In the genomic region with DNA sequence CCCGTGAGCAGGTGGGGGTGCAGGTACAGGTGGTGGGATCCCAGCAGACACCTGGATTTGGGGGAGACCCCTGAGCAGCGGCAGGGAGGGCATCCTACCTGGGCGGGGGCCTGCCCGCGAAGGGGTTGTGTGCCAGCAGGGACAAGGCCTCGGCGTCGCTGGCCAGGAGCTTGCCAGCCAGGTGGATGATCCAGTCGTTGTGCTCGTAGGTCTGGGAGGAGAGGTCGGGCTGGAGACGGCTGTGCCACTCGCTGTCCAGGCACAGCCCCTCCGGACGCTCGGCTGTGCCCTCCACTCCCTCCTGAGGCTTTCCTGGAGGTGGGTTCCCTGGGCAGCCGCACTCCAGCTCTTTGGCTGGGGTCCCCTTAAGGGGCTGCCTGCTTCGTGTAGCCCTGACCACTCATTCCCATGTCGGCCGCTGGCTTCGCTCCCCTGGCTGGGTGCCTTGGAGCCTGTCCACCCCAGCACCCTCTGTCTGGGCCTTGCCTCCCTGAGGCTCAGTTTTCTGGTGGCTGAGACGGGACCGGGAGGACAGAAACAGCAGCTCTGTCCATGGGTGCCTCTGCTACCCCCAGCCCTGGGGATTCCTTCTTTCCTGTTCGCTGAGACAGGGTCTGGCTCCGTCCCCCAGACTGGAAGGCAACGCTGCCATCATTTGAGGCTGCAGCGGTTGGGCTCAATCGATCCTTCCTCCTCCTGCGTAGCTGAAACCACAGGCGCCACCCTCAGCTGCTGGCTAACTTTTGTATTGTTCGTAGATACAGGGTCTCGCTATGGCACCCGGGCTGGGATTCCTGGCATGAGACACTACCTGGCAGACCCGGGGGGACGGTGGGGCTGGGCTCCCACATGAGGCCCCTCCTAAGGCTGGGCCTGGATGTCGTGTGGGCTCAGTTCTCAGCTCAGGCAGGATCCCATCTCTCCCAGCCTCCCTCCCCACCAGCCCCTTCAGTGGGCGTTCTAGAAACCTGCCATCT, we compare ENCODE assay signal across 31 cellular contexts.
DNase-seq lines count a peak whose midpoint lies in the region; ATAC-seq, FAIRE-seq and TF ChIP-seq lines count a peak whose summit lies in the region.
"Had no signal": no experiment of that assay in that cellular context is flagged by ENCODE, and none has a peak within 500 bp of the region (broad histone marks: within the 10 kb centered on the region; RNA-seq: fewer than 3 reads in every experiment).

No MANE protein-coding gene starts in this region.

- no TSS peak for BruUV-seq in Calu3 (replicated peaks; lab: Mats Ljungman, UMichigan)

- DNase-seq in Right ventricle myocardium superior: peak; percentile 26
- no peak for DNase-seq in right atrium auricular region (ENCODE audit: low spot score)
- no peak for DNase-seq in endodermal cell
- peak; percentile 54 for DNase-seq in kidney
- peak; percentile 58 for DNase-seq in spleen
- DNase-seq in SK-N-DZ (ENCODE audit: low spot score): no peak
- no peak for DNase-seq in Calu3
- DNase-seq: AML-193; Caco-2; CD8-positive, alpha-beta T cell; DMS 273 treated with DMSO at 0.1 percent for 48 hours; DMS79; GF-D8; GOT3; NCI-H1048; NCI-H1417 treated with DMSO at 0.1 percent for 48 hours; NCI-H1694 treated with DMSO at 0.1 percent for 48 hours; NCI-H2081; NCI-H2171; NCI-H226; NCI-H510A; NCI-H69; RPMI8226; SHP77 treated with DMSO at 0.1 percent for 48 hours had no signal

- H3K27ac Mint-ChIP-seq in endodermal cell: peak overlapping the region; percentile 61
- no peak overlapping the region for H3K27ac Mint-ChIP-seq in Calu3 (ENCODE audit: unreplicated experiment)
- H3K27ac Mint-ChIP-seq: CD8-positive, alpha-beta T cell; IgD-negative memory B cell had no signal

- H3K36me3 Mint-ChIP-seq in endodermal cell (ENCODE audit: low read depth): peaks cover 4% of the 10 kb centered on the region
- no peaks in the 10 kb centered on the region for H3K36me3 Mint-ChIP-seq in Calu3 (ENCODE audit: insufficient read depth, unreplicated experiment)

- WGBS in endodermal cell (ENCODE audit: insufficient coverage in 1 of 2, insufficient read length in 1 of 2), 2 experiments: 93 to 98% methylated on average over 25 to 37 of the region's 37 CpGs
- WGBS in spleen, 5 donors: 92 to 96% (median 95%) methylated on average over 32 to 37 of the region's 37 CpGs

- H3K9ac ChIP-seq in endodermal cell (ENCODE audit: extremely low read depth, low read length, poor library complexity, severe bottlenecking) (no peak overlapping the region), kidney (ENCODE audit: low read length in 2 of 2) (no peak overlapping the region)

- H3K27me3 Mint-ChIP-seq in endodermal cell (ENCODE audit: insufficient read depth): no peaks in the 10 kb centered on the region
- H3K27me3 Mint-ChIP-seq in Calu3 (ENCODE audit: unreplicated experiment): no peaks in the 10 kb centered on the region

- H3K9me3 ChIP-seq in right atrium auricular region (no peaks in the 10 kb centered on the region), endodermal cell (ENCODE audit: control insufficient read depth, low read length) (no peaks in the 10 kb centered on the region), kidney (ENCODE audit: control insufficient read depth in 1 of 2, low read length in 2 of 2) (no peaks in the 10 kb centered on the region), spleen (no peaks in the 10 kb centered on the region)
- H3K9me3 ChIP-seq: Caco-2, HAP-1 had no signal

- H3K27me3 ChIP-seq in right atrium auricular region (no peaks in the 10 kb centered on the region), endodermal cell (ENCODE audit: control insufficient read depth, insufficient read depth, low read length, poor library complexity, severe bottlenecking) (no peaks in the 10 kb centered on the region), spleen (replicated peaks in 1 of 7) (no peaks in the 10 kb centered on the region)

- H3K27ac ChIP-seq in right atrium auricular region (no peak overlapping the region), endodermal cell (ENCODE audit: low read depth, low read length) (no peak overlapping the region), kidney (ENCODE audit: low read depth in 2 of 2, low read length in 2 of 2) (no peak overlapping the region), spleen (no peak overlapping the region)
- H3K27ac ChIP-seq: C4-2B, SK-N-MC had no signal

- no peak for TF ChIP-seq CTCF in right atrium auricular region (IDR thresholded peaks at IDR 0.05)
- no peak for TF ChIP-seq CTCF in endodermal cell (conservative IDR thresholded peaks at IDR 0.05)
- TF ChIP-seq CTCF in kidney (IDR thresholded peaks at IDR 0.05; ENCODE audit: borderline replicate concordance, extremely low read depth, insufficient read depth): no peak
- no peak for TF ChIP-seq CTCF in spleen (IDR thresholded peaks at IDR 0.05 in 8 of 11, conservative IDR thresholded peaks at IDR 0.05 in 3 of 11)
- TF ChIP-seq CTCF in Calu3 (IDR thresholded peaks at IDR 0.05; ENCODE audit: unreplicated experiment): no peak

- no peak overlapping the region for H3K4me3 ChIP-seq in right atrium auricular region
- no peak overlapping the region for H3K4me3 ChIP-seq in endodermal cell (ENCODE audit: low read length)
- no peak overlapping the region for H3K4me3 ChIP-seq in kidney (ENCODE audit: low read length in 2 of 2)
- H3K4me3 ChIP-seq in spleen: no peak overlapping the region
- H3K4me3 ChIP-seq: HAP-1, SK-N-MC had no signal

- CTCF ChIA-PET in Calu3 (lab: Charles Lee): interaction anchor here (0.6 kb wide), 2 partner anchors 27 to 460 kb away, joined by 3 to 4 read pairs; no protein-coding TSS in a partner anchor

- FAIRE-seq in kidney (lab: Jason Lieb, UNC): no peak
- FAIRE-seq: A204.1, GM12891 had no signal

- no peaks in the 10 kb centered on the region for H3K4me1 Mint-ChIP-seq in endodermal cell
- no peaks in the 10 kb centered on the region for H3K4me1 Mint-ChIP-seq in Calu3 (ENCODE audit: low read depth, unreplicated experiment)

- H3K4me3 Mint-ChIP-seq in endodermal cell (no peak overlapping the region), Calu3 (ENCODE audit: low read depth, unreplicated experiment) (no peak overlapping the region)
- H3K4me3 Mint-ChIP-seq: CD8-positive, alpha-beta T cell; IgD-negative memory B cell had no signal

- no peaks in the 10 kb centered on the region for H3K36me3 ChIP-seq in right atrium auricular region
- no peaks in the 10 kb centered on the region for H3K36me3 ChIP-seq in endodermal cell (ENCODE audit: control insufficient read depth, insufficient read depth, low read length)
- peaks cover 2 to 4% of the 10 kb centered on the region in 2 donors for H3K36me3 ChIP-seq in kidney (ENCODE audit: control insufficient read depth in 1 of 2, insufficient read depth in 2 of 2, low read length in 2 of 2)
- peaks cover 0 to 78% (median 29%) of the 10 kb centered on the region in 6 donors for H3K36me3 ChIP-seq in spleen
- H3K36me3 ChIP-seq: HAP-1 had no signal

- intact Hi-C loops in Right ventricle myocardium superior (cut with DNase I): no loop called here
- intact Hi-C loops in kidney (cut with DNase I): no loop called here
- intact Hi-C loops in spleen (cut with DNase I; ENCODE audit: low total_unique reads): no loop called here
- intact Hi-C loops in Calu3 (cut with micrococcal nuclease; ENCODE audit: unreplicated experiment): no loop called here

- ATAC-seq in Right ventricle myocardium superior (ENCODE audit: poor library complexity) (no peak), HG03025 (IDR thresholded peaks at IDR 0.05; ENCODE audit: low FRiP score, unreplicated experiment) (no peak)
- ATAC-seq: CD8-positive, alpha-beta T cell had no signal

- H3K9me3 Mint-ChIP-seq in endodermal cell (no peaks in the 10 kb centered on the region), Calu3 (ENCODE audit: low read depth, unreplicated experiment) (no peaks in the 10 kb centered on the region)
- H3K9me3 Mint-ChIP-seq: CD8-positive, alpha-beta T cell; IgD-negative memory B cell had no signal

- H3K4me1 ChIP-seq in right atrium auricular region: no peaks in the 10 kb centered on the region
- H3K4me1 ChIP-seq in endodermal cell (ENCODE audit: control insufficient read depth, insufficient read depth, low read length): no peaks in the 10 kb centered on the region
- H3K4me1 ChIP-seq in kidney (ENCODE audit: control insufficient read depth in 1 of 2, insufficient read depth in 1 of 2, low read depth in 1 of 2, low read length in 2 of 2): no peaks in the 10 kb centered on the region
- H3K4me1 ChIP-seq in spleen: peaks cover 0 to 6% (median 0%) of the 10 kb centered on the region in 6 donors
- H3K4me1 ChIP-seq: Caco-2, HAP-1 had no signal

- TF ChIP-seq POLR2A in spleen (IDR thresholded peaks at IDR 0.05): no peak

Comparison
In these comparisons a context has a peak if more than half of its experiments do, and no peak if none do; other contexts are left out.
1. DNase-seq: peak in Right ventricle myocardium superior (single experiment), kidney (single experiment) and spleen (single experiment); none in right atrium auricular region (single experiment), endodermal cell (single experiment), SK-N-DZ (single experiment) and Calu3 (single experiment).